11 cellular contexts compared by ENCODE assay signal in the genomic region with DNA sequence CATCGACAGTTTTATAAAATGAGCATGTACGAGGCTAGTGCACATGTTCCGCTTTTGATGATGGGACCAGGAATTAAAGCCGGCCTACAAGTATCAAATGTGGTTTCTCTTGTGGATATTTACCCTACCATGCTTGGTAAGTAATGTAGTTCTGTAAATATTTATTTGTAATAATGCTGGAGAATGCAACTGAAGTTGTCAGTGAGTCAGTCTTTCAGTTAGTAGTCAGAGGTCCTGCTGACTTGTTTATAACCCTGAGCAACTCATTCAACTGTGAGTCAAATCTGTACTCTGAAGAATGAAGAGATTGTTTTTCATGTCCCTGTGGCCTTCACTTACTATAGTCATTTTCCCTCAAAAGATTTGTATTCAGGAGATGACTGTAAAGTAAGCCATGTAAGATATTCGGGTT. TPM values are rescaled to one million over a fixed set of nuclear protein-coding genes. Genes with fewer than 3 reads are reported as not detected.
A peak's percentile ranks its signal among the peaks of the same experiment; 100 is the strongest.
DNase-seq lines count a peak whose midpoint lies in the region; ATAC-seq and TF ChIP-seq lines count a peak whose summit lies in the region.
"Had no signal": no experiment of that assay in that cellular context is flagged by ENCODE, and none has a peak within 500 bp of the region (broad histone marks: within the 10 kb centered on the region; RNA-seq: fewer than 3 reads in every experiment).

No MANE protein-coding gene starts in this region.

- H3K4me3 ChIP-seq in CD8-positive, alpha-beta memory T cell (ENCODE audit: low read length), result no peak overlapping the region
- H3K4me3 ChIP-seq in testis (no peak overlapping the region), neuronal stem cell (ENCODE audit: low read length in 2 of 2) (no peak overlapping the region)

- no peak overlapping the region for H3K4me3 Mint-ChIP-seq in CD8-positive, alpha-beta memory T cell
- H3K4me3 Mint-ChIP-seq: neural crest cell, type B pancreatic cell had no signal

- WGBS in testis, 2 donors, result 92 to 94% methylated on average over 5 of the region's 5 CpGs
- no CpG with 5 or more reads among the region's 5 CpGs for WGBS in neuronal stem cell (ENCODE audit: extremely low coverage in 2 of 2, insufficient read length in 2 of 2, insufficient replicate concordance in 1 of 2), 2 donors

- no peak overlapping the region for H2BK120ac ChIP-seq in neuronal stem cell (ENCODE audit: low read depth, low read length)

- intact Hi-C loops in testis (cut with DNase I; ENCODE audit: low total_unique reads), result no loop called here

- no peaks in the 10 kb centered on the region for H3K9me3 ChIP-seq in CD8-positive, alpha-beta memory T cell (ENCODE audit: low read length)
- H3K9me3 ChIP-seq in testis (no peaks in the 10 kb centered on the region), neuronal stem cell (replicated peaks in 1 of 2; ENCODE audit: control insufficient read depth in 2 of 2, insufficient read depth in 1 of 2, low read depth in 1 of 2, low read length in 2 of 2) (no peaks in the 10 kb centered on the region)

- H2AFZ ChIP-seq in neuronal stem cell (ENCODE audit: low read length), result no peak overlapping the region

- H2BK12ac ChIP-seq in neuronal stem cell (ENCODE audit: low read length), result no peak overlapping the region

- POLR2A ChIA-PET in CD8-positive, alpha-beta memory T cell (lab: Charles Lee), result no interaction called here

- no peak overlapping the region for H3K4ac ChIP-seq in neuronal stem cell (ENCODE audit: low read length)

- no peak overlapping the region for H3K18ac ChIP-seq in neuronal stem cell (ENCODE audit: low read length)

- no peak for TF ChIP-seq POLR2A in testis (IDR thresholded peaks at IDR 0.05)

- H3K4me1 Mint-ChIP-seq in CD8-positive, alpha-beta memory T cell, result peaks cover 4 to 17% (median 14%) of the 10 kb centered on the region in 3 donors

- H3K9ac ChIP-seq in neuronal stem cell (ENCODE audit: low read depth, low read length, poor library complexity), result no peak overlapping the region

- no peak for TF ChIP-seq CTCF in testis (IDR thresholded peaks at IDR 0.05)

- no peak overlapping the region for H4K91ac ChIP-seq in neuronal stem cell (ENCODE audit: low read depth, low read length, poor library complexity)

- no peaks in the 10 kb centered on the region for H3K4me1 ChIP-seq in CD8-positive, alpha-beta memory T cell (ENCODE audit: insufficient read depth, low read length)
- H3K4me1 ChIP-seq in testis (no peaks in the 10 kb centered on the region), neuronal stem cell (ENCODE audit: control insufficient read depth in 2 of 2, insufficient read depth in 1 of 2, low read depth in 1 of 2, low read length in 2 of 2) (peaks cover 0 to 2% of the 10 kb centered on the region in 2 donors)

- H2BK15ac ChIP-seq in neuronal stem cell (ENCODE audit: low read length), result no peak overlapping the region

- H3K79me1 ChIP-seq in neuronal stem cell (ENCODE audit: low read depth, low read length), result no peaks in the 10 kb centered on the region

- H3K27me3 Mint-ChIP-seq in CD8-positive, alpha-beta memory T cell, result no peaks in the 10 kb centered on the region
- H3K27me3 Mint-ChIP-seq: type B pancreatic cell had no signal

- no peaks in the 10 kb centered on the region for H3K36me3 ChIP-seq in CD8-positive, alpha-beta memory T cell (ENCODE audit: insufficient read depth, low read length)
- H3K36me3 ChIP-seq in testis (ENCODE audit: low read depth, missing control alignments), result no peaks in the 10 kb centered on the region
- H3K36me3 ChIP-seq in neuronal stem cell (replicated peaks in 1 of 2; ENCODE audit: control insufficient read depth in 2 of 2, insufficient read depth in 2 of 2, low read length in 2 of 2), result no peaks in the 10 kb centered on the region

- H3K27ac Mint-ChIP-seq in CD8-positive, alpha-beta memory T cell, result peak overlapping the region in 1 of 8 donors; percentile 4
- H3K27ac Mint-ChIP-seq: type B pancreatic cell had no signal

- H3K27me3 ChIP-seq in CD8-positive, alpha-beta memory T cell (ENCODE audit: insufficient read depth, low read length, poor library complexity, severe bottlenecking), result no peaks in the 10 kb centered on the region
- no peaks in the 10 kb centered on the region for H3K27me3 ChIP-seq in testis
- H3K27me3 ChIP-seq in neuronal stem cell (ENCODE audit: control insufficient read depth in 3 of 3, insufficient read depth in 3 of 3, low read depth in 1 of 3, low read length in 3 of 3), result no peaks in the 10 kb centered on the region

- CTCF ChIA-PET in CD8-positive, alpha-beta memory T cell (lab: Charles Lee), result no interaction called here

- ATAC-seq in GM21526 (IDR thresholded peaks at IDR 0.05; ENCODE audit: low FRiP score, unreplicated experiment) (peak; percentile 78), HG03575 (IDR thresholded peaks at IDR 0.05; ENCODE audit: extremely low read depth, insufficient number of reproducible peaks, low FRiP score, unreplicated experiment) (peak; percentile 48)

- H3K36me3 Mint-ChIP-seq in CD8-positive, alpha-beta memory T cell, result peaks cover 0 to 23% (median 14%) of the 10 kb centered on the region in 3 donors

- DNase-seq in GM04504 (ENCODE audit: low read depth) (peak; percentile 43), fibroblast of peridontal ligament (ENCODE audit: extremely low read depth) (peak; percentile 67), testis (no peak), DMS79 (lab: John Stamatoyannopoulos, UW) (no peak), neuronal stem cell (ENCODE audit: low spot score) (no peak)
- no peak for DNase-seq in CD8-positive, alpha-beta memory T cell
- DNase-seq: caudate nucleus had no signal

- no peak overlapping the region for H4K8ac ChIP-seq in neuronal stem cell (ENCODE audit: low read depth, low read length)

- no peak overlapping the region for H2BK5ac ChIP-seq in neuronal stem cell (ENCODE audit: low read length)

- no peak overlapping the region for H3K27ac ChIP-seq in CD8-positive, alpha-beta memory T cell (ENCODE audit: low read depth, low read length)
- H3K27ac ChIP-seq in testis, result no peak overlapping the region
- no peak overlapping the region for H3K27ac ChIP-seq in neuronal stem cell (replicated peaks; ENCODE audit: low read length)

- no peaks in the 10 kb centered on the region for H3K9me3 Mint-ChIP-seq in CD8-positive, alpha-beta memory T cell
- H3K9me3 Mint-ChIP-seq: neural crest cell, type B pancreatic cell had no signal

- no peak overlapping the region for H2AK5ac ChIP-seq in neuronal stem cell (ENCODE audit: low read depth, low read length)

- H3K4me2 ChIP-seq in neuronal stem cell (ENCODE audit: insufficient read depth, low read length, poor library complexity, severe bottlenecking), result no peak overlapping the region

- H3K23ac ChIP-seq in neuronal stem cell (ENCODE audit: low read depth, low read length, poor library complexity), result no peak overlapping the region

- no peak overlapping the region for H3K14ac ChIP-seq in neuronal stem cell (ENCODE audit: low read length)

RNA-seq across cellular contexts. Expression of gene GPR150, which starts 28.4 kb away (rescaled TPM):
- under 1 TPM; 0.18 to 0.26 TPM for total RNA-seq in CD8-positive, alpha-beta memory T cell
- polyA plus RNA-seq in CD8-positive, alpha-beta memory T cell, result 2.8 TPM
- total RNA-seq in testis, result under 1 TPM; 0.87 to 0.99 TPM
- polyA plus RNA-seq in testis (ENCODE audit: insufficient read depth, low read depth, low replicate concordance), result 0.45 TPM
- polyA plus RNA-seq in neuronal stem cell (2013, experiment 1 of 2), result 0.22 TPM
- 0.21 TPM for polyA plus RNA-seq in neuronal stem cell (2013, experiment 2 of 2)
- total RNA-seq: neural crest cell had no signal

RNA-seq across cellular contexts. Expression of gene ARSK, which starts 36.6 kb away (rescaled TPM):
- total RNA-seq in CD8-positive, alpha-beta memory T cell, result 1 to 10 TPM; 4.3 to 5.7 TPM
- 9.6 TPM for polyA plus RNA-seq in CD8-positive, alpha-beta memory T cell
- 1 to 10 TPM; 5.8 to 6.8 TPM for total RNA-seq in testis
- polyA plus RNA-seq in testis (ENCODE audit: insufficient read depth, low read depth, low replicate concordance), result 2.4 TPM
- polyA plus RNA-seq in neuronal stem cell (2013, experiment 1 of 2), result 13.4 TPM
- polyA plus RNA-seq in neuronal stem cell (2013, experiment 2 of 2), result 13.0 TPM

RNA-seq across cellular contexts. Expression of gene SKIC3, which starts 36.7 kb away (rescaled TPM):
- 10 to 100 TPM; 65.2 to 65.7 TPM for total RNA-seq in CD8-positive, alpha-beta memory T cell
- polyA plus RNA-seq in CD8-positive, alpha-beta memory T cell, result 40.2 TPM
- 10 to 100 TPM; 45.8 to 50.6 TPM for total RNA-seq in testis
- 10.3 TPM for polyA plus RNA-seq in testis (ENCODE audit: insufficient read depth, low read depth, low replicate concordance)
- polyA plus RNA-seq in neuronal stem cell (2013, experiment 1 of 2), result 40.6 TPM
- 39.7 TPM for polyA plus RNA-seq in neuronal stem cell (2013, experiment 2 of 2)

RNA-seq across cellular contexts. Expression of gene RFESD, which starts 55.1 kb away (rescaled TPM):
- total RNA-seq in CD8-positive, alpha-beta memory T cell, result 1 to 10 TPM; 4.2 to 5.4 TPM
- 7.2 TPM for polyA plus RNA-seq in CD8-positive, alpha-beta memory T cell
- total RNA-seq in testis, result 10 to 100 TPM; 11.8 to 12.8 TPM
- 25.1 TPM for polyA plus RNA-seq in testis (ENCODE audit: insufficient read depth, low read depth, low replicate concordance)
- polyA plus RNA-seq in neuronal stem cell (2013, experiment 1 of 2), result 4.0 TPM
- 3.6 TPM for polyA plus RNA-seq in neuronal stem cell (2013, experiment 2 of 2)

Comparison
In these comparisons a context has a peak if more than half of its experiments do, and no peak if none do; other contexts are left out.
1. DNase-seq: peak in GM04504 (single experiment) and fibroblast of peridontal ligament (single experiment); none in CD8-positive, alpha-beta memory T cell (0 of 5), testis (single experiment), DMS79 (single experiment) and neuronal stem cell (single experiment).